Comparison of ENCODE assay signal across 1 cellular context in the genomic region with DNA sequence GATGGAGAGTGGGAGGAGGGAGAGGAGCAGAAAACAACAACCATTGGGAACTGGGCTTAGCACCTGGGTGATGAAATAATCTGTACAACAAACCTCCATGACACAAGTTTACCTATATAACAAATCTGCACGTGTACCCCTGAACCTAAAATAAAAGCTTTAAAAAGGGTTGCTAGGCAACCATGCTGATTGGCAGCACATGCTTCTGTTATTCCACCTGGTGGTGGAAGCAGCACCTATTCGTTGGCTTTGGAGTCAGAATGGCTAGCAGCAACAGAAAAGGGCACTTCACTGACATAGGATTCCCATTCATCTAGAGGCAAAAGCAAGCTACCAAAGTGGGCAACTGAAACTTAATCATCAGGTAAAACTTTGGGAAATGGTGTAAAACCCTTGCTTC.
TF ChIP-seq lines count a peak whose summit lies in the region.

No MANE protein-coding gene starts in this region.

TF ChIP-seq in GM23338, 12 proteins besides CTCF, POLR2A, EP300 and RAD21 (continued from another document):
- TF ChIP-seq, protein P1, sequence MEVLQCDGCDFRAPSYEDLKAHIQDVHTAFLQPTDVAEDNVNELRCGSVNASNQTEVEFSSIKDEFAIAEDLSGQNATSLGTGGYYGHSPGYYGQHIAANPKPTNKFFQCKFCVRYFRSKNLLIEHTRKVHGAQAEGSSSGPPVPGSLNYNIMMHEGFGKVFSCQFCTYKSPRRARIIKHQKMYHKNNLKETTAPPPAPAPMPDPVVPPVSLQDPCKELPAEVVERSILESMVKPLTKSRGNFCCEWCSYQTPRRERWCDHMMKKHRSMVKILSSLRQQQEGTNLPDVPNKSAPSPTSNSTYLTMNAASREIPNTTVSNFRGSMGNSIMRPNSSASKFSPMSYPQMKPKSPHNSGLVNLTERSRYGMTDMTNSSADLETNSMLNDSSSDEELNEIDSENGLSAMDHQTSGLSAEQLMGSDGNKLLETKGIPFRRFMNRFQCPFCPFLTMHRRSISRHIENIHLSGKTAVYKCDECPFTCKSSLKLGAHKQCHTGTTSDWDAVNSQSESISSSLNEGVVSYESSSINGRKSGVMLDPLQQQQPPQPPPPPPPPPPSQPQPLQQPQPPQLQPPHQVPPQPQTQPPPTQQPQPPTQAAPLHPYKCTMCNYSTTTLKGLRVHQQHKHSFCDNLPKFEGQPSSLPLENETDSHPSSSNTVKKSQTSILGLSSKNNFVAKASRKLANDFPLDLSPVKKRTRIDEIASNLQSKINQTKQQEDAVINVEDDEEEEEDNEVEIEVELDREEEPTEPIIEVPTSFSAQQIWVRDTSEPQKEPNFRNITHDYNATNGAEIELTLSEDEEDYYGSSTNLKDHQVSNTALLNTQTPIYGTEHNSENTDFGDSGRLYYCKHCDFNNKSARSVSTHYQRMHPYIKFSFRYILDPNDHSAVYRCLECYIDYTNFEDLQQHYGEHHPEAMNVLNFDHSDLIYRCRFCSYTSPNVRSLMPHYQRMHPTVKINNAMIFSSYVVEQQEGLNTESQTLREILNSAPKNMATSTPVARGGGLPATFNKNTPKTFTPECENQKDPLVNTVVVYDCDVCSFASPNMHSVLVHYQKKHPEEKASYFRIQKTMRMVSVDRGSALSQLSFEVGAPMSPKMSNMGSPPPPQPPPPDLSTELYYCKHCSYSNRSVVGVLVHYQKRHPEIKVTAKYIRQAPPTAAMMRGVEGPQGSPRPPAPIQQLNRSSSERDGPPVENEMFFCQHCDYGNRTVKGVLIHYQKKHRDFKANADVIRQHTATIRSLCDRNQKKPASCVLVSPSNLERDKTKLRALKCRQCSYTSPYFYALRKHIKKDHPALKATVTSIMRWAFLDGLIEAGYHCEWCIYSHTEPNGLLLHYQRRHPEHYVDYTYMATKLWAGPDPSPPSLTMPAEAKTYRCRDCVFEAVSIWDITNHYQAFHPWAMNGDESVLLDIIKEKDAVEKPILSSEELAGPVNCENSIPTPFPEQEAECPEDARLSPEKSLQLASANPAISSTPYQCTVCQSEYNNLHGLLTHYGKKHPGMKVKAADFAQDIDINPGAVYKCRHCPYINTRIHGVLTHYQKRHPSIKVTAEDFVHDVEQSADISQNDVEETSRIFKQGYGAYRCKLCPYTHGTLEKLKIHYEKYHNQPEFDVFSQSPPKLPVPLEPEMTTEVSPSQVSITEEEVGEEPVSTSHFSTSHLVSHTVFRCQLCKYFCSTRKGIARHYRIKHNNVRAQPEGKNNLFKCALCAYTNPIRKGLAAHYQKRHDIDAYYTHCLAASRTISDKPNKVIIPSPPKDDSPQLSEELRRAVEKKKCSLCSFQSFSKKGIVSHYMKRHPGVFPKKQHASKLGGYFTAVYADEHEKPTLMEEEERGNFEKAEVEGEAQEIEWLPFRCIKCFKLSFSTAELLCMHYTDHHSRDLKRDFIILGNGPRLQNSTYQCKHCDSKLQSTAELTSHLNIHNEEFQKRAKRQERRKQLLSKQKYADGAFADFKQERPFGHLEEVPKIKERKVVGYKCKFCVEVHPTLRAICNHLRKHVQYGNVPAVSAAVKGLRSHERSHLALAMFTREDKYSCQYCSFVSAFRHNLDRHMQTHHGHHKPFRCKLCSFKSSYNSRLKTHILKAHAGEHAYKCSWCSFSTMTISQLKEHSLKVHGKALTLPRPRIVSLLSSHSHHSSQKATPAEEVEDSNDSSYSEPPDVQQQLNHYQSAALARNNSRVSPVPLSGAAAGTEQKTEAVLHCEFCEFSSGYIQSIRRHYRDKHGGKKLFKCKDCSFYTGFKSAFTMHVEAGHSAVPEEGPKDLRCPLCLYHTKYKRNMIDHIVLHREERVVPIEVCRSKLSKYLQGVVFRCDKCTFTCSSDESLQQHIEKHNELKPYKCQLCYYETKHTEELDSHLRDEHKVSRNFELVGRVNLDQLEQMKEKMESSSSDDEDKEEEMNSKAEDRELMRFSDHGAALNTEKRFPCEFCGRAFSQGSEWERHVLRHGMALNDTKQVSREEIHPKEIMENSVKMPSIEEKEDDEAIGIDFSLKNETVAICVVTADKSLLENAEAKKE (CRISPR knock-in tag; IDR thresholded peaks at IDR 0.05) = no peak
- TF ChIP-seq, protein P2, sequence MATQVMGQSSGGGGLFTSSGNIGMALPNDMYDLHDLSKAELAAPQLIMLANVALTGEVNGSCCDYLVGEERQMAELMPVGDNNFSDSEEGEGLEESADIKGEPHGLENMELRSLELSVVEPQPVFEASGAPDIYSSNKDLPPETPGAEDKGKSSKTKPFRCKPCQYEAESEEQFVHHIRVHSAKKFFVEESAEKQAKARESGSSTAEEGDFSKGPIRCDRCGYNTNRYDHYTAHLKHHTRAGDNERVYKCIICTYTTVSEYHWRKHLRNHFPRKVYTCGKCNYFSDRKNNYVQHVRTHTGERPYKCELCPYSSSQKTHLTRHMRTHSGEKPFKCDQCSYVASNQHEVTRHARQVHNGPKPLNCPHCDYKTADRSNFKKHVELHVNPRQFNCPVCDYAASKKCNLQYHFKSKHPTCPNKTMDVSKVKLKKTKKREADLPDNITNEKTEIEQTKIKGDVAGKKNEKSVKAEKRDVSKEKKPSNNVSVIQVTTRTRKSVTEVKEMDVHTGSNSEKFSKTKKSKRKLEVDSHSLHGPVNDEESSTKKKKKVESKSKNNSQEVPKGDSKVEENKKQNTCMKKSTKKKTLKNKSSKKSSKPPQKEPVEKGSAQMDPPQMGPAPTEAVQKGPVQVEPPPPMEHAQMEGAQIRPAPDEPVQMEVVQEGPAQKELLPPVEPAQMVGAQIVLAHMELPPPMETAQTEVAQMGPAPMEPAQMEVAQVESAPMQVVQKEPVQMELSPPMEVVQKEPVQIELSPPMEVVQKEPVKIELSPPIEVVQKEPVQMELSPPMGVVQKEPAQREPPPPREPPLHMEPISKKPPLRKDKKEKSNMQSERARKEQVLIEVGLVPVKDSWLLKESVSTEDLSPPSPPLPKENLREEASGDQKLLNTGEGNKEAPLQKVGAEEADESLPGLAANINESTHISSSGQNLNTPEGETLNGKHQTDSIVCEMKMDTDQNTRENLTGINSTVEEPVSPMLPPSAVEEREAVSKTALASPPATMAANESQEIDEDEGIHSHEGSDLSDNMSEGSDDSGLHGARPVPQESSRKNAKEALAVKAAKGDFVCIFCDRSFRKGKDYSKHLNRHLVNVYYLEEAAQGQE (IDR thresholded peaks at IDR 0.05; ENCODE audit: unreplicated experiment) = no peak
- no peak for TF ChIP-seq ZNF331 (CRISPR knock-in tag; IDR thresholded peaks at IDR 0.05; ENCODE audit: low read depth)
- TF ChIP-seq EZH2 (IDR thresholded peaks at IDR 0.05; ENCODE audit: low read depth, unreplicated experiment) = no peak
- TF ChIP-seq POLR2AphosphoS5 (IDR thresholded peaks at IDR 0.05; ENCODE audit: low read depth) = no peak
- no peak for TF ChIP-seq EZH2phosphoT487 (IDR thresholded peaks at IDR 0.05; ENCODE audit: unreplicated experiment)
- TF ChIP-seq, protein P3, sequence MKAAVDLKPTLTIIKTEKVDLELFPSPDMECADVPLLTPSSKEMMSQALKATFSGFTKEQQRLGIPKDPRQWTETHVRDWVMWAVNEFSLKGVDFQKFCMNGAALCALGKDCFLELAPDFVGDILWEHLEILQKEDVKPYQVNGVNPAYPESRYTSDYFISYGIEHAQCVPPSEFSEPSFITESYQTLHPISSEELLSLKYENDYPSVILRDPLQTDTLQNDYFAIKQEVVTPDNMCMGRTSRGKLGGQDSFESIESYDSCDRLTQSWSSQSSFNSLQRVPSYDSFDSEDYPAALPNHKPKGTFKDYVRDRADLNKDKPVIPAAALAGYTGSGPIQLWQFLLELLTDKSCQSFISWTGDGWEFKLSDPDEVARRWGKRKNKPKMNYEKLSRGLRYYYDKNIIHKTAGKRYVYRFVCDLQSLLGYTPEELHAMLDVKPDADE (IDR thresholded peaks at IDR 0.05) = no peak
- no peak for TF ChIP-seq ZNF114 (CRISPR knock-in tag; IDR thresholded peaks at IDR 0.05)
- TF ChIP-seq JUNB (IDR thresholded peaks at IDR 0.05; ENCODE audit: unreplicated experiment) = no peak
- TF ChIP-seq CREB1 (CRISPR knock-in tag; IDR thresholded peaks at IDR 0.05; ENCODE audit: low read depth) = no peak
- TF ChIP-seq NANOG (IDR thresholded peaks at IDR 0.05; ENCODE audit: borderline replicate concordance) = no peak
